18 cellular contexts compared by ENCODE assay signal in genomic region chr2:241208058-241208457, GRCh38. TPM values are rescaled to one million over a fixed set of nuclear protein-coding genes. Genes with fewer than 3 reads are reported as not detected.
"Had no signal": no experiment of that assay in that cellular context is flagged by ENCODE, and none has a peak within 500 bp of the region (broad histone marks: within the 10 kb centered on the region; RNA-seq: fewer than 3 reads in every experiment).

No MANE protein-coding gene starts in this region.

- H3K36me3 Mint-ChIP-seq: activated naive CD4-positive, alpha-beta T cell treated with anti-CD3 and anti-CD28 coated beads, Interleukin-2, amount 50 U/mL, for 72 hours; stimulated activated naive B cell treated with anti-CD40 and anti-IgM and Interleukin-4, amounts not matched to agents 10 μg/mL and 1 μg/mL and 100 μg/mL, for 72 hours had no signal

- H3K4me1 Mint-ChIP-seq: activated T-helper 17 cell treated with anti-CD3 and anti-CD28 coated beads, Interleukin-2, amount 50 U/mL, for 72 hours; stimulated activated naive B cell treated with anti-CD40 and anti-IgM and Interleukin-4, amounts not matched to agents 10 μg/mL and 1 μg/mL and 100 μg/mL, for 72 hours had no signal

- H3K27ac ChIP-seq: ascending aorta, brain microvascular endothelial cell, foreskin keratinocyte, thyroid gland had no signal

- DNase-seq: activated CD8-positive, alpha-beta memory T cell treated with anti-CD3 and anti-CD28 coated beads for 24 hours; activated CD8-positive, alpha-beta memory T cell treated with anti-CD3 and anti-CD28 coated beads, Interleukin-2, amount 50 U/mL, for 4 hours; activated T-cell treated with anti-CD3 and anti-CD28 coated beads, Interleukin-2, amount 50 U/mL, for 24 hours; brain microvascular endothelial cell; effector memory CD4-positive, alpha-beta T cell; foreskin keratinocyte; mesenchymal stem cell; mucosa of descending colon; retina; stimulated activated CD4-positive, alpha-beta T cell treated with anti-CD3 and anti-CD28 coated beads, Interleukin-2, amount 100 ng/mL, for 48 hours; stimulated activated CD8-positive, alpha-beta memory T cell treated with anti-CD3 and anti-CD28 coated beads, Interleukin-4, amount 100 ng/mL, for 48 hours; stimulated activated naive B cell treated with anti-CD40 and anti-IgM and Interleukin-4, amounts not matched to agents 10 μg/mL and 1 μg/mL and 100 μg/mL, for 72 hours; T-helper 9 cell; thyroid gland had no signal

- H3K4me1 ChIP-seq: ascending aorta, foreskin keratinocyte, thyroid gland had no signal

- H3K36me3 ChIP-seq: ascending aorta, brain microvascular endothelial cell, thyroid gland had no signal

- H3K27me3 ChIP-seq: ascending aorta, brain microvascular endothelial cell, foreskin keratinocyte, thyroid gland had no signal

- ATAC-seq: activated naive CD4-positive, alpha-beta T cell treated with anti-CD3 and anti-CD28 coated beads, Interleukin-2, amount 50 U/mL, for 72 hours; activated T-helper 17 cell treated with anti-CD3 and anti-CD28 coated beads, Interleukin-2, amount 50 U/mL, for 72 hours; foreskin keratinocyte had no signal

- H3K27ac Mint-ChIP-seq: activated T-cell treated with anti-CD3 and anti-CD28 coated beads, Interleukin-2, amount 50 U/mL, for 24 hours; activated T-helper 17 cell treated with anti-CD3 and anti-CD28 coated beads, Interleukin-2, amount 50 U/mL, for 72 hours; progenitor cell of endocrine pancreas; stimulated activated naive B cell treated with anti-CD40 and anti-IgM and Interleukin-4, amounts not matched to agents 10 μg/mL and 1 μg/mL and 100 μg/mL, for 72 hours had no signal

- H3K4me3 Mint-ChIP-seq: activated T-cell treated with anti-CD3 and anti-CD28 coated beads, Interleukin-2, amount 50 U/mL, for 24 hours; activated T-helper 17 cell treated with anti-CD3 and anti-CD28 coated beads, Interleukin-2, amount 50 U/mL, for 72 hours; stimulated activated naive B cell treated with anti-CD40 and anti-IgM and Interleukin-4, amounts not matched to agents 10 μg/mL and 1 μg/mL and 100 μg/mL, for 72 hours had no signal

- H3K4me3 ChIP-seq: ascending aorta, mucosa of descending colon, thyroid gland had no signal

- H3K9me3 Mint-ChIP-seq: activated naive CD4-positive, alpha-beta T cell treated with anti-CD3 and anti-CD28 coated beads, Interleukin-2, amount 50 U/mL, for 72 hours; activated T-cell treated with anti-CD3 and anti-CD28 coated beads, Interleukin-2, amount 50 U/mL, for 24 hours; activated T-helper 17 cell treated with anti-CD3 and anti-CD28 coated beads, Interleukin-2, amount 50 U/mL, for 72 hours; stimulated activated naive B cell treated with anti-CD40 and anti-IgM and Interleukin-4, amounts not matched to agents 10 μg/mL and 1 μg/mL and 100 μg/mL, for 72 hours had no signal

- H3K9me3 ChIP-seq: ascending aorta, mucosa of descending colon, thyroid gland had no signal

- H3K27me3 Mint-ChIP-seq: activated T-cell treated with anti-CD3 and anti-CD28 coated beads, Interleukin-2, amount 50 U/mL, for 24 hours; activated T-helper 17 cell treated with anti-CD3 and anti-CD28 coated beads, Interleukin-2, amount 50 U/mL, for 72 hours had no signal

RNA-seq across cellular contexts. Expression of gene PASK, which starts 58.8 kb away (rescaled TPM):
- total RNA-seq: ascending aorta had no signal
